Comparison of ENCODE assay signal across 37 cellular contexts in the genomic region with DNA sequence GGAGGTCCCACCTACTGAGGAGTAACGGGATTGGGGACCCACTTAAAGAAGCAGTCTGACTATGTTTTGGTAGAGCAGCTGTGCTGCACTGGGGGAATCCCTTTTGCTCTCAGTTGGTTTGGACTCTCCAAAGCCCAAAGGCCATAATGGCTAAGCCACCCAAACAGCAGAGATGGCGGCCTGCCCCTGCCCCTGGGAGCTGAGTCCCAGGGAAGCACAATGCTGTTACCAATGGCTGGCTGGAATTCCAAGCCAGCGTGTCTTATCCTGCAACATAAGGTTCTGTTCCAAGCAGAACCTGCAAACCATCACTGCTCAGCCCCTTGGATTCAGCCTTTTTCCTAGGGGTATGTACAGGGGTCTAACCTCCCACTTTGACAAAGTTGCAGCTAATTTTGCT. TPM values are rescaled to one million over a fixed set of nuclear protein-coding genes. Genes with fewer than 3 reads are reported as not detected.
"Had no signal": no experiment of that assay in that cellular context is flagged by ENCODE, and none has a peak within 500 bp of the region (broad histone marks: within the 10 kb centered on the region; RNA-seq: fewer than 3 reads in every experiment).

No MANE protein-coding gene starts in this region.

- DNase-seq: activated B cell treated with CpG ODN at 0.5 μM for 24 hours; activated CD4-positive, alpha-beta memory T cell treated with anti-CD3 and anti-CD28 coated beads for 36 hours; activated CD4-positive, alpha-beta T cell treated with anti-CD3 and anti-CD28 coated beads for 4 hours; activated CD4-positive, alpha-beta T cell treated with anti-CD3 and anti-CD28 coated beads, Interleukin-2, amount 10 ng/mL, durations not matched to agents 24 days and 14 days; activated CD4-positive, alpha-beta T cell treated with anti-CD3 and anti-CD28 coated beads, Interleukin-2, amount 50 U/mL, for 1 hour; activated CD4-positive, alpha-beta T cell treated with anti-CD3 and anti-CD28 coated beads, Interleukin-2, amount 50 U/mL, for 4 hours; activated CD4-positive, CD25-positive, alpha-beta regulatory T cell treated with anti-CD3 and anti-CD28 coated beads, Interleukin-2, amount 50 U/mL, for 72 hours; activated CD8-positive, alpha-beta memory T cell treated with anti-CD3 and anti-CD28 coated beads for 24 hours; activated CD8-positive, alpha-beta memory T cell treated with anti-CD3 and anti-CD28 coated beads, Interleukin-2, amount 10 ng/mL, durations not matched to agents 7 days and 5 days; activated CD8-positive, alpha-beta memory T cell treated with anti-CD3 and anti-CD28 coated beads, Interleukin-2, amount 50 U/mL, for 48 hours; activated CD8-positive, alpha-beta T cell treated with anti-CD3 and anti-CD28 coated beads, Interleukin-2, amount 10 ng/mL, durations not matched to agents 7 days and 5 days; activated effector memory CD4-positive, alpha-beta T cell treated with Interleukin-2 at 50 U/mL for 16 hours; activated gamma-delta T cell; activated naive CD4-positive, alpha-beta T cell treated with anti-CD3 and anti-CD28 coated beads, Interleukin-2, amount 10 ng/mL, durations not matched to agents 7 days and 5 days; activated naive CD4-positive, alpha-beta T cell treated with Interleukin-2 at 50 U/mL for 16 hours; activated naive CD8-positive, alpha-beta T cell treated with anti-CD3 and anti-CD28 coated beads, Interleukin-2, amount 10 ng/mL, durations not matched to agents 7 days and 5 days; activated naive CD8-positive, alpha-beta T cell treated with anti-CD3 and anti-CD28 coated beads, Interleukin-2, amount 50 U/mL, for 24 hours; activated T-cell treated with anti-CD3 and anti-CD28 coated beads, Interleukin-2, amount 50 U/mL, for 24 hours; activated T-cell treated with anti-CD3 and anti-CD28 coated beads, Interleukin-2, amount 50 U/mL, for 48 hours; amygdala; anterior cingulate cortex; caudate nucleus; cerebellar nuclear complex; T-helper 1 cell; T-helper 2 cell; T-helper 9 cell had no signal

- H3K27ac Mint-ChIP-seq: activated B cell treated with CpG ODN at 0.5 μM for 24 hours; activated CD4-positive, alpha-beta memory T cell treated with anti-CD3 and anti-CD28 coated beads for 36 hours; activated CD4-positive, alpha-beta T cell treated with anti-CD3 and anti-CD28 coated beads, Interleukin-2, amount 10 ng/mL, durations not matched to agents 24 days and 14 days; activated CD8-positive, alpha-beta memory T cell treated with anti-CD3 and anti-CD28 coated beads, Interleukin-2, amount 10 ng/mL, durations not matched to agents 7 days and 5 days; activated CD8-positive, alpha-beta T cell treated with anti-CD3 and anti-CD28 coated beads, Interleukin-2, amount 10 ng/mL, durations not matched to agents 7 days and 5 days; activated naive CD4-positive, alpha-beta T cell treated with anti-CD3 and anti-CD28 coated beads, Interleukin-2, amount 10 ng/mL, durations not matched to agents 7 days and 5 days; activated naive CD4-positive, alpha-beta T cell treated with anti-CD3 and anti-CD28 coated beads, Interleukin-2, amount 50 U/mL, for 24 hours; activated naive CD8-positive, alpha-beta T cell; activated naive CD8-positive, alpha-beta T cell treated with anti-CD3 and anti-CD28 coated beads, Interleukin-2, amount 10 ng/mL, durations not matched to agents 7 days and 5 days; activated naive CD8-positive, alpha-beta T cell treated with anti-CD3 and anti-CD28 coated beads, Interleukin-2, amount 50 U/mL, for 24 hours; activated T-cell treated with anti-CD3 and anti-CD28 coated beads, Interleukin-2, amount 50 U/mL, for 24 hours; activated T-helper 2 cell treated with anti-CD3 and anti-CD28 coated beads, Interferon-gamma antibody, Interleukin-2, Interleukin-4, amounts not matched to agents 10 μg/mL and 5 μg/mL and 100 μg/mL, durations not matched to agents 14 hours and 24 hours and 36 hours; brain; T-helper 1 cell treated with Interleukin-12 subunit alpha and Interleukin-12 subunit beta and Interleukin-4 antibody, amounts not matched to agents 30 μg/mL and 1 μg/mL, for 36 hours; T-helper 2 cell treated with Interferon-gamma antibody and Interleukin-4, amounts not matched to agents 5 μg/mL and 100 μg/mL, for 36 hours had no signal

- ATAC-seq: activated CD8-positive, alpha-beta memory T cell treated with anti-CD3 and anti-CD28 coated beads, Interleukin-2, amount 10 ng/mL, durations not matched to agents 7 days and 5 days; activated CD8-positive, alpha-beta T cell treated with anti-CD3 and anti-CD28 coated beads, Interleukin-2, amount 10 ng/mL, durations not matched to agents 7 days and 5 days; activated naive CD8-positive, alpha-beta T cell treated with anti-CD3 and anti-CD28 coated beads, Interleukin-2, amount 50 U/mL, for 24 hours had no signal

- H3K36me3 ChIP-seq: ascending aorta, cardiac muscle cell had no signal

- H3K4me3 ChIP-seq: ascending aorta, cardiac muscle cell had no signal

- H3K27me3 ChIP-seq: ascending aorta, cardiac muscle cell had no signal

- H3K4me1 Mint-ChIP-seq: activated B cell treated with CpG ODN at 0.5 μM for 24 hours; activated CD4-positive, alpha-beta T cell treated with anti-CD3 and anti-CD28 coated beads, Interleukin-2, amount 10 ng/mL, durations not matched to agents 24 days and 14 days; activated CD8-positive, alpha-beta memory T cell treated with anti-CD3 and anti-CD28 coated beads, Interleukin-2, amount 10 ng/mL, durations not matched to agents 7 days and 5 days; activated naive CD4-positive, alpha-beta T cell treated with anti-CD3 and anti-CD28 coated beads, Interleukin-2, amount 10 ng/mL, durations not matched to agents 7 days and 5 days; activated naive CD4-positive, alpha-beta T cell treated with anti-CD3 and anti-CD28 coated beads, Interleukin-2, amount 50 U/mL, for 24 hours; activated naive CD8-positive, alpha-beta T cell treated with anti-CD3 and anti-CD28 coated beads, Interleukin-2, amount 10 ng/mL, durations not matched to agents 7 days and 5 days; activated naive CD8-positive, alpha-beta T cell treated with anti-CD3 and anti-CD28 coated beads, Interleukin-2, amount 50 U/mL, for 24 hours; brain; central memory CD8-positive, alpha-beta T cell had no signal

- H3K9me3 Mint-ChIP-seq: T-helper 1 cell treated with Interleukin-12 subunit alpha and Interleukin-12 subunit beta and Interleukin-4 antibody, amounts not matched to agents 30 μg/mL and 1 μg/mL, for 36 hours; T-helper 2 cell treated with Interferon-gamma antibody and Interleukin-4, amounts not matched to agents 5 μg/mL and 100 μg/mL, for 36 hours had no signal

- H3K27me3 Mint-ChIP-seq: activated B cell treated with CpG ODN at 0.5 μM for 24 hours; activated CD4-positive, alpha-beta memory T cell treated with anti-CD3 and anti-CD28 coated beads for 36 hours; activated CD4-positive, alpha-beta T cell treated with anti-CD3 and anti-CD28 coated beads, Interleukin-2, amount 10 ng/mL, durations not matched to agents 24 days and 14 days; activated CD8-positive, alpha-beta memory T cell treated with anti-CD3 and anti-CD28 coated beads, Interleukin-2, amount 10 ng/mL, durations not matched to agents 7 days and 5 days; activated naive CD4-positive, alpha-beta T cell treated with anti-CD3 and anti-CD28 coated beads, Interleukin-2, amount 10 ng/mL, durations not matched to agents 7 days and 5 days; activated naive CD4-positive, alpha-beta T cell treated with anti-CD3 and anti-CD28 coated beads, Interleukin-2, amount 50 U/mL, for 24 hours; activated naive CD8-positive, alpha-beta T cell; activated naive CD8-positive, alpha-beta T cell treated with anti-CD3 and anti-CD28 coated beads, Interleukin-2, amount 50 U/mL, for 24 hours; activated T-cell treated with anti-CD3 and anti-CD28 coated beads, Interleukin-2, amount 50 U/mL, for 24 hours; brain; central memory CD8-positive, alpha-beta T cell had no signal

- H3K4me3 Mint-ChIP-seq: activated B cell treated with CpG ODN at 0.5 μM for 24 hours; activated CD4-positive, alpha-beta memory T cell treated with anti-CD3 and anti-CD28 coated beads for 36 hours; activated CD4-positive, alpha-beta T cell treated with anti-CD3 and anti-CD28 coated beads, Interleukin-2, amount 10 ng/mL, durations not matched to agents 24 days and 14 days; activated CD8-positive, alpha-beta memory T cell treated with anti-CD3 and anti-CD28 coated beads, Interleukin-2, amount 10 ng/mL, durations not matched to agents 7 days and 5 days; activated CD8-positive, alpha-beta T cell treated with anti-CD3 and anti-CD28 coated beads, Interleukin-2, amount 10 ng/mL, durations not matched to agents 7 days and 5 days; activated naive CD4-positive, alpha-beta T cell treated with anti-CD3 and anti-CD28 coated beads, Interleukin-2, amount 10 ng/mL, durations not matched to agents 7 days and 5 days; activated naive CD4-positive, alpha-beta T cell treated with anti-CD3 and anti-CD28 coated beads, Interleukin-2, amount 50 U/mL, for 24 hours; activated naive CD8-positive, alpha-beta T cell; activated naive CD8-positive, alpha-beta T cell treated with anti-CD3 and anti-CD28 coated beads, Interleukin-2, amount 10 ng/mL, durations not matched to agents 7 days and 5 days; activated naive CD8-positive, alpha-beta T cell treated with anti-CD3 and anti-CD28 coated beads, Interleukin-2, amount 50 U/mL, for 24 hours; activated T-cell treated with anti-CD3 and anti-CD28 coated beads, Interleukin-2, amount 50 U/mL, for 24 hours; brain; central memory CD8-positive, alpha-beta T cell; T-helper 1 cell treated with Interleukin-12 subunit alpha and Interleukin-12 subunit beta and Interleukin-4 antibody, amounts not matched to agents 30 μg/mL and 1 μg/mL, for 36 hours; T-helper 2 cell treated with Interferon-gamma antibody and Interleukin-4, amounts not matched to agents 5 μg/mL and 100 μg/mL, for 36 hours had no signal

- H3K27ac ChIP-seq: ascending aorta, cardiac muscle cell, VCaP had no signal

- H3K9me3 ChIP-seq: ascending aorta had no signal

- H3K36me3 Mint-ChIP-seq: activated CD4-positive, alpha-beta memory T cell treated with anti-CD3 and anti-CD28 coated beads for 36 hours; activated CD8-positive, alpha-beta memory T cell treated with anti-CD3 and anti-CD28 coated beads, Interleukin-2, amount 10 ng/mL, durations not matched to agents 7 days and 5 days; activated naive CD4-positive, alpha-beta T cell treated with anti-CD3 and anti-CD28 coated beads, Interleukin-2, amount 10 ng/mL, durations not matched to agents 7 days and 5 days; activated naive CD4-positive, alpha-beta T cell treated with anti-CD3 and anti-CD28 coated beads, Interleukin-2, amount 50 U/mL, for 24 hours; activated naive CD8-positive, alpha-beta T cell; activated naive CD8-positive, alpha-beta T cell treated with anti-CD3 and anti-CD28 coated beads, Interleukin-2, amount 10 ng/mL, durations not matched to agents 7 days and 5 days; brain had no signal

- H3K4me1 ChIP-seq: ascending aorta had no signal

RNA-seq across cellular contexts. Expression of a gene that starts 53.7 kb away (rescaled TPM):
- total RNA-seq: activated B cell treated with CpG ODN at 0.5 μM for 24 hours; activated CD4-positive, alpha-beta memory T cell treated with anti-CD3 and anti-CD28 coated beads for 36 hours; activated CD4-positive, alpha-beta T cell treated with anti-CD3 and anti-CD28 coated beads, Interleukin-2, amount 10 ng/mL, durations not matched to agents 24 days and 14 days; activated CD8-positive, alpha-beta memory T cell treated with anti-CD3 and anti-CD28 coated beads, Interleukin-2, amount 10 ng/mL, durations not matched to agents 7 days and 5 days; activated CD8-positive, alpha-beta T cell treated with anti-CD3 and anti-CD28 coated beads, Interleukin-2, amount 10 ng/mL, durations not matched to agents 7 days and 5 days; activated naive CD8-positive, alpha-beta T cell treated with anti-CD3 and anti-CD28 coated beads, Interleukin-2, amount 10 ng/mL, durations not matched to agents 7 days and 5 days; activated T-helper 2 cell treated with anti-CD3 and anti-CD28 coated beads, Interferon-gamma antibody, Interleukin-2, Interleukin-4, amounts not matched to agents 10 μg/mL and 5 μg/mL and 100 μg/mL, durations not matched to agents 14 hours and 24 hours and 36 hours; ascending aorta; bronchial epithelial cell; cardiac muscle cell had no signal
